13 cellular contexts compared by ENCODE assay signal in the genomic region with DNA sequence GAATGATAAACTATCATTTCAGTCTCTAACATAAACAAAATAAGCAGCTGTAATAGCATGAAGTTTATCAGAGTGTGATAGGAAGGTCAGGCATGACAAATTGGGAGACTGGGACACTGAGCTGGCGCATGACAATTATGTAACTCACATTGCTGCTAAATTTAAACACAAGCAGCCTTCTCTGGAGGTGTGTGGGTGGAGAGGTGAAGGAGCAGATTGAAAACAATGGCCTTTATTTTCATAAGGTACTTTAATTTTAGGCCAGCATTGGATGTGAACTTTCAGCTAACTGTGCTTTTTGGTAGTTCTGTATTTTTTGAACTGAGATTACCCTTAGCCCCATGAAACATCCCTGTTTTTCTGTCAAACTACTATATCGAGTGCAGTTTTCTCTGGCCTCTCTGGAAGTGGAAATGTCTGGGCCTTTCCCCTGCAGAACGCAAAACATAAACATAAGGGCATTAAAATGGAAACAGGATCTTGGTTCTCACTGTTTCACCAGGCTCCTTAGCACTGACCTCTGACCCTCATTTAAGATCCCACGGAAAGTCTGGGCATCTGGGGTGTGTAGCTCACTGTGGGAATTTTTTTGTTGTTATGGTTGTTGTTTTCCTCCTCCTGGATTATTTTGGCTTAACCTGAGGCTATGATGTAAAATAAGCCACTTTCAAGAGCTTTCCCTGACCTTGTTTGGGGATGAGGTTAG.
DNase-seq lines count a peak whose midpoint lies in the region; ATAC-seq and TF ChIP-seq lines count a peak whose summit lies in the region.
"Had no signal": no experiment of that assay in that cellular context is flagged by ENCODE, and none has a peak within 500 bp of the region (broad histone marks: within the 10 kb centered on the region; RNA-seq: fewer than 3 reads in every experiment).

No MANE protein-coding gene starts in this region.

- ATAC-seq in HG03025 (IDR thresholded peaks at IDR 0.05; ENCODE audit: low FRiP score, unreplicated experiment), result no peak

- CTCF ChIA-PET in A673 (lab: Charles Lee), result no interaction called here

- H3K79me2 ChIP-seq in ACC112 (ENCODE audit: control insufficient read depth, insufficient read depth, low read length, unreplicated experiment), result no peaks in the 10 kb centered on the region

- H2AFZ ChIP-seq in ACC112 (ENCODE audit: low read length, unreplicated experiment), result peak overlapping the region; percentile 10

- no TSS peak for BruUV-seq in A673 (replicated peaks; lab: Mats Ljungman, UMichigan)

- no peaks in the 10 kb centered on the region for H3K36me3 ChIP-seq in ACC112 (ENCODE audit: insufficient read depth, low read length)
- H3K36me3 ChIP-seq in SJCRH30, result no peaks in the 10 kb centered on the region
- no peaks in the 10 kb centered on the region for H3K36me3 ChIP-seq in A673 (ENCODE audit: insufficient read depth, low read length, poor library complexity, severe bottlenecking)

- H3K4me1 ChIP-seq in ACC112 (ENCODE audit: control insufficient read depth, insufficient read depth, low read length, unreplicated experiment) (peaks cover 13% of the 10 kb centered on the region), SJCRH30 (peaks cover 38% of the 10 kb centered on the region), A673 (ENCODE audit: insufficient read depth, low read length, poor library complexity, severe bottlenecking) (peaks cover 11% of the 10 kb centered on the region)

- POLR2A ChIA-PET in A673 (lab: Charles Lee; ENCODE audit: low non-redundant PET), result no interaction called here

- H3K27ac ChIP-seq in ACC112 (ENCODE audit: low read depth, low read length), result no peak overlapping the region
- H3K27ac ChIP-seq in SJCRH30, result peak overlapping the region; percentile 97
- H3K27ac ChIP-seq in A673 (ENCODE audit: low read depth, low read length, poor library complexity, severe bottlenecking), result no peak overlapping the region

- H3K4me3 ChIP-seq in ACC112 (ENCODE audit: low read depth, low read length) (no peak overlapping the region), SJCRH30 (peak overlapping the region; percentile 27), A673 (ENCODE audit: low read depth, low read length, poor library complexity, severe bottlenecking) (no peak overlapping the region)

- intact Hi-C loops in A673 (cut with micrococcal nuclease; ENCODE audit: unreplicated experiment), result no loop called here

- no peak for TF ChIP-seq CTCF in A673 (conservative IDR thresholded peaks at IDR 0.05; ENCODE audit: low read depth, low read length)

- H3K27me3 ChIP-seq in ACC112 (ENCODE audit: insufficient read depth, low read length), result no peaks in the 10 kb centered on the region
- H3K27me3 ChIP-seq in SJCRH30, result no peaks in the 10 kb centered on the region
- H3K27me3 ChIP-seq in A673 (replicated peaks; ENCODE audit: insufficient read depth, low read depth, low read length, poor library complexity), result no peaks in the 10 kb centered on the region

- no peaks in the 10 kb centered on the region for H3K9me3 ChIP-seq in SJCRH30 (replicated peaks)
- no peaks in the 10 kb centered on the region for H3K9me3 ChIP-seq in A673 (ENCODE audit: low read depth, low read length, poor library complexity, severe bottlenecking)

- DNase-seq in SJCRH30 (peak; percentile 73 to 85), fibroblast of peridontal ligament (ENCODE audit: extremely low read depth) (peak; percentile 20), myocyte (ENCODE audit: low read depth) (peak; percentile 65), activated gamma-delta T cell treated with Interleukin-2 at 50 U/mL for 16 hours (no peak), NCI-H524 treated with DMSO at 0.1 percent for 48 hours (lab: John Stamatoyannopoulos, UW) (no peak), A673 (ENCODE audit: low spot score) (no peak)
- DNase-seq: activated CD4-positive, alpha-beta T cell treated with anti-CD3 and anti-CD28 coated beads, Interleukin-2, amount 10 ng/mL, durations not matched to agents 24 days and 14 days; activated naive CD4-positive, alpha-beta T cell treated with Interleukin-2 at 50 U/mL for 16 hours; GF-D8; H9; MM.1S had no signal

Comparison
In these comparisons a context has a peak if more than half of its experiments do, and no peak if none do; other contexts are left out.
1. DNase-seq: peak in SJCRH30 (2 of 2), fibroblast of peridontal ligament (single experiment) and myocyte (single experiment); none in activated gamma-delta T cell treated with Interleukin-2 at 50 U/mL for 16 hours (single experiment), NCI-H524 treated with DMSO at 0.1 percent for 48 hours (single experiment) and A673 (single experiment).